8 cellular contexts compared by ENCODE assay signal in the genomic region with DNA sequence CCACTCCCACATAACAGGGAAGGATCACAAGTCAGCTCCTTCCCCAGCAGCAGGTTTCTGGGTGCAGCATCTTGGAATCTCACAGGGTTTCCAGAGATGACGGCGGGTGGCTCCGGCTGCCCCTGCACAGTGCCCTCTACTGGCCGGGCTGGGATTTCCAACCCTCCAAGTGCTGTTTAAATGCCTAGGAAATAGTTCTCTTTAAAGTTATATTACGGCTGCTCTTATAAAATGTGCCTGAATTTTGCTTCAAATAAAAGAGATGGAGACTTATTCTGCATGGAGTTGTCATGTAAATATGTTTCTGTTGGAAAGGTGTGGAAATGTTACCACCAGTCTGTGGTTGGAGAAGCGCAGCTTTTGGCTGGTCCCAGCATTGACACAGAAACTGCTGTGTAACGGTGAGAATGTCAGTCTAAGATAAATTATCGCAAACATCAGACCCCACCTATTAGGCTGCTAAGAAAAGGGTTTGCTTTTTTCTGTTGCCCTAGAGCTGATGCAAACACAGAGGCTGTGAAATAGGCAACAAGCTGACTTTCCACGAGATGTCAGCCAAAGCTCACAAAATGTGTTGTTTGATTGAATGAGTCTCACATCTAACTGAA.
DNase-seq lines count a peak whose midpoint lies in the region; ATAC-seq and TF ChIP-seq lines count a peak whose summit lies in the region.

No MANE protein-coding gene starts in this region.

- no peak for DNase-seq in GM20000 (ENCODE audit: low spot score)
- DNase-seq in NOMO-1 treated with DMSO at 0.1 percent for 48 hours (lab: John Stamatoyannopoulos, UW; ENCODE audit: unreplicated experiment), result peak; percentile 69
- peak; percentile 73 to 79 for DNase-seq in activated T-cell treated with anti-CD3 and anti-CD28 coated beads, Interleukin-2, amount 50 U/mL, for 48 hours
- DNase-seq in iris pigment epithelial cell (ENCODE audit: low read depth), result peak; percentile 37
- peak; percentile 83 for DNase-seq in stimulated activated CD8-positive, alpha-beta memory T cell treated with anti-CD3 and anti-CD28 coated beads, Interleukin-4, amount 100 ng/mL, for 48 hours
- DNase-seq in NCI-H2029 treated with DMSO at 0.1 percent for 48 hours (lab: John Stamatoyannopoulos, UW), result no peak

- ATAC-seq in HG02885 (IDR thresholded peaks at IDR 0.05; ENCODE audit: poor library complexity, unreplicated experiment), result no peak
- no peak for ATAC-seq in GM19023 (IDR thresholded peaks at IDR 0.05; ENCODE audit: unreplicated experiment)

- peak; percentile 30 for TF ChIP-seq CTCF in GM20000 (IDR thresholded peaks at IDR 0.05; ENCODE audit: extremely low read depth, missing control alignments)

Comparison
In these comparisons a context has a peak if more than half of its experiments do, and no peak if none do; other contexts are left out.
1. DNase-seq: peak in NOMO-1 treated with DMSO at 0.1 percent for 48 hours (single experiment), activated T-cell treated with anti-CD3 and anti-CD28 coated beads, Interleukin-2, amount 50 U/mL, for 48 hours (2 of 2), iris pigment epithelial cell (single experiment) and stimulated activated CD8-positive, alpha-beta memory T cell treated with anti-CD3 and anti-CD28 coated beads, Interleukin-4, amount 100 ng/mL, for 48 hours (single experiment); none in GM20000 (single experiment) and NCI-H2029 treated with DMSO at 0.1 percent for 48 hours (single experiment).